ENCODE assay signal across 11 cellular contexts in genomic region chr12:95608252-95609033, GRCh38. TPM values are rescaled to one million over a fixed set of nuclear protein-coding genes. Genes with fewer than 3 reads are reported as not detected.
DNase-seq lines count a peak whose midpoint lies in the region; ATAC-seq and FAIRE-seq lines count a peak whose summit lies in the region.
"Had no signal": no experiment of that assay in that cellular context is flagged by ENCODE, and none has a peak within 500 bp of the region (broad histone marks: within the 10 kb centered on the region; RNA-seq: fewer than 3 reads in every experiment).

No MANE protein-coding gene starts in this region.

- H3K27me3 ChIP-seq in adipocyte (replicated peaks; ENCODE audit: control insufficient read depth, insufficient read depth, low read length) = no peaks in the 10 kb centered on the region
- peaks cover 0 to 2% of the 10 kb centered on the region in 2 donors for H3K27me3 ChIP-seq in small intestine (ENCODE audit: control insufficient read depth in 2 of 2, insufficient read depth in 2 of 2, low read length in 2 of 2)

- 40 to 53% (median 43%) methylated on average over 13 of the region's 13 CpGs for WGBS in small intestine, 3 donors

- H3K4me3 ChIP-seq in adipocyte (ENCODE audit: low read length) (no peak overlapping the region), small intestine (ENCODE audit: low read depth in 1 of 2, low read length in 2 of 2) (no peak overlapping the region)

- intact Hi-C loops in left cardiac atrium (cut with DNase I) = no loop called here

- H3K9me3 ChIP-seq in adipocyte (ENCODE audit: control insufficient read depth, low read length) (no peaks in the 10 kb centered on the region), small intestine (ENCODE audit: control insufficient read depth, low read depth) (no peaks in the 10 kb centered on the region)

- H3K4me1 ChIP-seq in adipocyte (ENCODE audit: control insufficient read depth, insufficient read depth, low read length) (no peaks in the 10 kb centered on the region), small intestine (ENCODE audit: control insufficient read depth in 2 of 2, insufficient read depth in 1 of 2, low read depth in 1 of 2, low read length in 1 of 2) (no peaks in the 10 kb centered on the region)

- peak; percentile 72 for DNase-seq in HT1080 (ENCODE audit: low read depth)
- peak; percentile 62 for DNase-seq in adipocyte (ENCODE audit: low read depth)
- DNase-seq in left cardiac atrium = peak; percentile 83
- peak; percentile 34 for DNase-seq in small intestine
- DNase-seq in AG08395 (ENCODE audit: low spot score) = no peak
- DNase-seq in NCI-H1048 (lab: John Stamatoyannopoulos, UW) = no peak
- DNase-seq: activated naive CD4-positive, alpha-beta T cell treated with Interleukin-2 at 50 U/mL for 16 hours; RPMI8226 had no signal

- no peak overlapping the region for H3K27ac ChIP-seq in small intestine (ENCODE audit: low read depth in 1 of 2, low read length in 1 of 2)

- H3K9ac ChIP-seq in adipocyte (ENCODE audit: low read length) = no peak overlapping the region

- ATAC-seq in left cardiac atrium (peak; percentile 89 to 90), GM18907 (IDR thresholded peaks at IDR 0.05; ENCODE audit: unreplicated experiment) (no peak), HG02970 (IDR thresholded peaks at IDR 0.05; ENCODE audit: low FRiP score, unreplicated experiment) (no peak)

- no peak for FAIRE-seq in small intestine (lab: Jason Lieb, UNC)
- FAIRE-seq: GM18507 had no signal

- H3K36me3 ChIP-seq in adipocyte (ENCODE audit: control insufficient read depth, insufficient read depth, low read length, severe bottlenecking) (no peaks in the 10 kb centered on the region), small intestine (ENCODE audit: control insufficient read depth in 2 of 2, insufficient read depth in 2 of 2, low read length in 2 of 2) (no peaks in the 10 kb centered on the region)

RNA-seq across cellular contexts. Expression of gene USP44, which starts 57.2 kb away (rescaled TPM):
- total RNA-seq in HT1080 (2014; rRNA removed; shearing (Covaris generic)) = not detected in 2 replicates
- polyA plus RNA-seq in HT1080 (2015; cell fraction: cytosol; rRNA removed) = not detected in 2 replicates
- not detected in 2 replicates for polyA plus RNA-seq in HT1080 (2015; cell fraction: nucleus; rRNA removed)
- total RNA-seq in left cardiac atrium = 1 to 10 TPM in 1 of 2 donors, under 1 TPM in 1; 0.92 to 2.3 TPM
- under 1 TPM in 1 of 3 donors, not detected in 2; 0.21 TPM for polyA plus RNA-seq in small intestine

Comparison
In these comparisons a context has a peak if more than half of its experiments do, and no peak if none do; other contexts are left out.
1. DNase-seq: peak in HT1080 (single experiment), adipocyte (single experiment), left cardiac atrium (single experiment) and small intestine (single experiment); none in AG08395 (single experiment) and NCI-H1048 (single experiment).
2. ATAC-seq: peak in left cardiac atrium (2 of 2); none in GM18907 (single experiment) and HG02970 (single experiment).